In genomic region chr2:168977608-168978007, GRCh38 we compare ENCODE assay signal across 16 cellular contexts. TPM values are rescaled to one million over a fixed set of nuclear protein-coding genes. Genes with fewer than 3 reads are reported as not detected.
A peak's percentile ranks its signal among the peaks of the same experiment; 100 is the strongest.
DNase-seq lines count a peak whose midpoint lies in the region; TF ChIP-seq lines count a peak whose summit lies in the region.
"Had no signal": no experiment of that assay in that cellular context is flagged by ENCODE, and none has a peak within 500 bp of the region (broad histone marks: within the 10 kb centered on the region; RNA-seq: fewer than 3 reads in every experiment).

No MANE protein-coding gene starts in this region.

- TF ChIP-seq POLR2A in erythroblast (IDR thresholded peaks at IDR 0.05; ENCODE audit: low read length), result no peak

- H3K4me3 ChIP-seq in neutrophil (ENCODE audit: low read depth in 1 of 2, low read length in 1 of 2), result no peak overlapping the region
- H3K4me3 ChIP-seq: GM23338 had no signal

- H3K9me3 ChIP-seq in neutrophil, result no peaks in the 10 kb centered on the region
- H3K9me3 ChIP-seq: BE2C had no signal

- H3K27me3 Mint-ChIP-seq in Calu3 (ENCODE audit: unreplicated experiment), result no peaks in the 10 kb centered on the region
- H3K27me3 Mint-ChIP-seq: CD4-positive, CD25-positive, alpha-beta regulatory T cell; CD8-positive, alpha-beta memory T cell; IgD-negative memory B cell had no signal

- intact Hi-C loops in Calu3 (cut with micrococcal nuclease; ENCODE audit: unreplicated experiment), result loop anchor here (1.0 kb wide), 2 partner anchors 37 to 57 kb away; no protein-coding TSS in a partner anchor

- peaks cover 34% of the 10 kb centered on the region for H3K4me1 Mint-ChIP-seq in Calu3 (ENCODE audit: low read depth, unreplicated experiment)
- H3K4me1 Mint-ChIP-seq: CD4-positive, CD25-positive, alpha-beta regulatory T cell; CD8-positive, alpha-beta memory T cell had no signal

- peak overlapping the region; percentile 80 for H3K27ac ChIP-seq in neutrophil

- no peaks in the 10 kb centered on the region for H3K27me3 ChIP-seq in neutrophil
- H3K27me3 ChIP-seq: BE2C had no signal

- no peak for TF ChIP-seq CTCF in Calu3 (IDR thresholded peaks at IDR 0.05; ENCODE audit: unreplicated experiment)
- no peak for TF ChIP-seq CTCF in neutrophil (IDR thresholded peaks at IDR 0.05)

- H3K9me3 Mint-ChIP-seq in Calu3 (ENCODE audit: low read depth, unreplicated experiment), result peaks cover 5% of the 10 kb centered on the region
- H3K9me3 Mint-ChIP-seq: CD4-positive, CD25-positive, alpha-beta regulatory T cell; GM23338; IgD-negative memory B cell had no signal

- peaks cover 12% of the 10 kb centered on the region for H3K36me3 Mint-ChIP-seq in Calu3 (ENCODE audit: insufficient read depth, unreplicated experiment)
- H3K36me3 Mint-ChIP-seq: CD4-positive, CD25-positive, alpha-beta regulatory T cell; CD8-positive, alpha-beta memory T cell; IgD-negative memory B cell had no signal

- no peak overlapping the region for H3K4me3 Mint-ChIP-seq in Calu3 (ENCODE audit: low read depth, unreplicated experiment)
- H3K4me3 Mint-ChIP-seq: CD4-positive, CD25-positive, alpha-beta regulatory T cell; CD8-positive, alpha-beta memory T cell; GM23338; IgD-negative memory B cell had no signal

- CTCF ChIA-PET in Calu3 (lab: Charles Lee), result interaction anchor here (0.7 to 1.7 kb wide), 4 partner anchors 15 to 156 kb away, joined by 5 to 14 read pairs (median 9); no protein-coding TSS in a partner anchor

- DNase-seq in Calu3 (no peak), OCI-M1 (lab: John Stamatoyannopoulos, UW) (peak; percentile 25), erythroblast (lab: John Stamatoyannopoulos, UW) (peak; percentile 30 to 52), NCI-H510A treated with DMSO at 0.1 percent for 48 hours (lab: John Stamatoyannopoulos, UW) (no peak)
- no peak for DNase-seq in NK-92 treated with Interleukin-12 subunit alpha and Interleukin-12 subunit beta, amount 100 ng/mL, for 24 hours (lab: John Stamatoyannopoulos, UW)
- DNase-seq: ACHN; BE2C; C1 segment of cervical spinal cord; CD4-positive, CD25-positive, alpha-beta regulatory T cell; CD8-positive, alpha-beta memory T cell; COR-L47; HCEC 1CT had no signal

- BruUV-seq in Calu3 (replicated peaks; lab: Mats Ljungman, UMichigan), result no TSS peak

- H3K36me3 ChIP-seq in neutrophil, result no peaks in the 10 kb centered on the region
- H3K36me3 ChIP-seq: BE2C had no signal

- peak overlapping the region; percentile 73 for H3K27ac Mint-ChIP-seq in Calu3 (ENCODE audit: unreplicated experiment)
- H3K27ac Mint-ChIP-seq: GM23338, IgD-negative memory B cell had no signal

- peaks cover 17 to 18% of the 10 kb centered on the region in 2 experiments for H3K4me1 ChIP-seq in neutrophil (ENCODE audit: control insufficient read depth in 1 of 2, insufficient read depth in 1 of 2, low read depth in 1 of 2, low read length in 1 of 2)
- H3K4me1 ChIP-seq: BE2C had no signal

RNA-seq across cellular contexts. Expression of gene ABCB11, which starts 53.5 kb away (rescaled TPM):
- total RNA-seq in Calu3 (2022), result 1.3 and 2.1 TPM in 2 replicates
- total RNA-seq: CD4-positive, CD25-positive, alpha-beta regulatory T cell; CD8-positive, alpha-beta memory T cell; GM23338; HepG2 had no signal

Comparison
In these comparisons a context has a peak if more than half of its experiments do, and no peak if none do; other contexts are left out.
1. DNase-seq: peak in OCI-M1 (single experiment) and erythroblast (2 of 2); none in Calu3 (single experiment), NK-92 treated with Interleukin-12 subunit alpha and Interleukin-12 subunit beta, amount 100 ng/mL, for 24 hours (single experiment) and NCI-H510A treated with DMSO at 0.1 percent for 48 hours (single experiment).